In the genomic region with DNA sequence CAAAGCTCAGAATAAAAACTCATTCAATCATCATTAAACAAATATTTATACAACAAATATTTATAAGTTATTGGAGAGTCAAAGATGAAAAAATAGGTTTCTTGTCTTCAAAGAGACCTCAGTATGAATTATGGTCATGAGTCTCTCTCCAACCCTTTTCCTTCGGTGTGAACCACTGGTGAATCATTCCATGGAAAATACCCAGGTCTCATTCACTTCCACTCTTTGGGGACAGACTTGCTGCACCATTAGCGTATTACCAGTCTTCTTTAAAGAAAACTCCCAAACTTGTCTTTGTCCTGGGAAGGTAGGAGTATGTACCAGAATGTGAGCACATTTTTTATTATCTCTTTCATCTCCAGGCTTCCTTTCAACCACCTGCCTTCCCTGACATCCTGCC, we compare ENCODE assay signal across 23 cellular contexts.
A peak's percentile ranks its signal among the peaks of the same experiment; 100 is the strongest.
DNase-seq lines count a peak whose midpoint lies in the region; ATAC-seq and TF ChIP-seq lines count a peak whose summit lies in the region.
"Had no signal": no experiment of that assay in that cellular context is flagged by ENCODE, and none has a peak within 500 bp of the region (broad histone marks: within the 10 kb centered on the region; RNA-seq: fewer than 3 reads in every experiment).

No MANE protein-coding gene starts in this region.

- peaks cover 67% of the 10 kb centered on the region for H3K4me1 ChIP-seq in PC-3 (ENCODE audit: insufficient read depth, low read length)
- H3K4me1 ChIP-seq: left lung, Peyer's patch, thyroid gland had no signal

- H3K27ac ChIP-seq in PC-3 (ENCODE audit: low read length), result peak overlapping the region; percentile 99
- peak overlapping the region; percentile 29 for H3K27ac ChIP-seq in epithelial cell of prostate
- H3K27ac ChIP-seq: left lung, neutrophil, Peyer's patch, thyroid gland had no signal

- DNase-seq in EH (ENCODE audit: low read depth) (peak; percentile 38), PC-3 (peak; percentile 96), epithelial cell of prostate (ENCODE audit: low read depth, low spot score) (no peak), renal cortical epithelial cell (ENCODE audit: low read depth) (peak; percentile 8), DMS 273 treated with DMSO at 0.1 percent for 48 hours (lab: John Stamatoyannopoulos, UW) (no peak), NCI-H510A (lab: John Stamatoyannopoulos, UW) (no peak), AML-193 (lab: John Stamatoyannopoulos, UW) (no peak)
- DNase-seq in central memory CD4-positive, alpha-beta T cell, result no peak
- DNase-seq: activated CD4-positive, alpha-beta T cell treated with anti-CD3 and anti-CD28 coated beads, Interleukin-2, amount 50 U/mL, for 1 hour; activated gamma-delta T cell; amniotic stem cell; effector memory CD4-positive, alpha-beta T cell; Karpas-422; left lung; NCI-H1417 treated with DMSO at 0.1 percent for 48 hours; NCI-H2171; NCI-H82; Peyer's patch; SW 1271; thyroid gland had no signal

- POLR2A ChIA-PET in PC-3 (lab: Charles Lee; ENCODE audit: unreplicated experiment), result no interaction called here

- H3K36me3 ChIP-seq in PC-3 (ENCODE audit: low read depth, low read length), result peaks cover 8% of the 10 kb centered on the region; the same call in 1 of the 2 replicates
- H3K36me3 ChIP-seq: left lung, neutrophil, Peyer's patch, thyroid gland had no signal

- no peaks in the 10 kb centered on the region for H3K9me2 ChIP-seq in PC-3 (replicated peaks; ENCODE audit: low read length)

- H2AFZ ChIP-seq in PC-3 (ENCODE audit: low read length), result peak overlapping the region; percentile 16; the same call in 1 of the 2 replicates

- peak overlapping the region; percentile 26; the same call in 1 of the 2 replicates for H3K4me3 ChIP-seq in PC-3 (ENCODE audit: low read length)
- H3K4me3 ChIP-seq: GM12878, left lung, Peyer's patch, thyroid gland had no signal

- no peak for TF ChIP-seq CTCF in PC-3 (conservative IDR thresholded peaks at IDR 0.05; ENCODE audit: low read depth, low read length)

- H3K9me3 ChIP-seq in PC-3 (ENCODE audit: low read length), result no peaks in the 10 kb centered on the region
- H3K9me3 ChIP-seq: neutrophil, Peyer's patch, thyroid gland had no signal

- H3K9ac ChIP-seq in PC-3 (ENCODE audit: low read length), result peak overlapping the region; percentile 59

- H3F3A ChIP-seq in PC-3 (ENCODE audit: low read length, unreplicated experiment), result peaks cover 32% of the 10 kb centered on the region

- H3K27me3 ChIP-seq in PC-3 (ENCODE audit: low read length), result no peaks in the 10 kb centered on the region
- H3K27me3 ChIP-seq: left lung, neutrophil, Peyer's patch, thyroid gland had no signal

- no peaks in the 10 kb centered on the region for H4K20me1 ChIP-seq in PC-3 (ENCODE audit: low read length)

- peak overlapping the region; percentile 78 for H3K4me2 ChIP-seq in PC-3 (ENCODE audit: low read length)

- intact Hi-C loops in PC-3 (cut with micrococcal nuclease), result loop anchor here (1.0 to 5.0 kb wide), 7 partner anchors 85 to 334 kb away; partner anchors contain the start of gene RBMS1

- no TSS peak for BruUV-seq in PC-3 (replicated peaks; lab: Mats Ljungman, UMichigan)

- ATAC-seq in PC-3, result peak; percentile 64
- ATAC-seq: GM12878; left lung; stimulated activated memory B cell treated with anti-CD40 and anti-IgM and Interleukin-4, amounts not matched to agents 10 μg/mL and 1 μg/mL and 100 μg/mL, for 72 hours had no signal

- no peaks in the 10 kb centered on the region for H3K79me2 ChIP-seq in PC-3 (ENCODE audit: low read length)

- CTCF ChIA-PET in PC-3 (lab: Charles Lee), result no interaction called here

Comparison
In these comparisons a context has a peak if more than half of its experiments do, and no peak if none do; other contexts are left out.
1. DNase-seq: peak in EH (single experiment), PC-3 (single experiment) and renal cortical epithelial cell (single experiment); none in epithelial cell of prostate (single experiment), DMS 273 treated with DMSO at 0.1 percent for 48 hours (single experiment), NCI-H510A (single experiment), AML-193 (0 of 2) and central memory CD4-positive, alpha-beta T cell (single experiment).